ENCODE assay signal across 24 cellular contexts in genomic region chr3:72050048-72050632, GRCh38.
"Had no signal": no experiment of that assay in that cellular context is flagged by ENCODE, and none has a peak within 500 bp of the region (broad histone marks: within the 10 kb centered on the region; RNA-seq: fewer than 3 reads in every experiment).

No MANE protein-coding gene starts in this region.

- DNase-seq: activated B cell treated with CpG ODN at 0.5 μM for 24 hours; activated CD4-positive, alpha-beta T cell treated with anti-CD3 and anti-CD28 coated beads for 4 hours; activated CD4-positive, alpha-beta T cell treated with anti-CD3 and anti-CD28 coated beads, Interleukin-2, amount 50 U/mL, for 48 hours; activated CD8-positive, alpha-beta memory T cell treated with anti-CD3 and anti-CD28 coated beads, Interleukin-2, amount 50 U/mL, for 48 hours; activated naive CD4-positive, alpha-beta T cell treated with anti-CD3 and anti-CD28 coated beads for 36 hours; activated naive CD8-positive, alpha-beta T cell treated with anti-CD3 and anti-CD28 coated beads, Interleukin-2, amount 10 ng/mL, durations not matched to agents 7 days and 5 days; activated T-cell treated with anti-CD3 and anti-CD28 coated beads, Interleukin-2, amount 50 U/mL, for 48 hours; amniotic stem cell; effector memory CD4-positive, alpha-beta T cell; foreskin melanocyte; immature natural killer cell; kidney glomerular epithelial cell; left ventricle myocardium superior; ovary; right cardiac atrium; stimulated activated CD4-positive, alpha-beta T cell treated with anti-CD3 and anti-CD28 coated beads, Interleukin-1b, Interleukin-23, amount 100 ng/mL, for 48 hours; substantia nigra; T1000; tibial artery had no signal

- H3K27me3 ChIP-seq: breast epithelium, hepatocyte, neutrophil, ovary, tibial artery had no signal

- H3K4me3 ChIP-seq: breast epithelium, hepatocyte, ovary, prostate gland, tibial artery had no signal

- ATAC-seq: esophagus mucosa, left ventricle myocardium superior, right cardiac atrium had no signal

- H3K4me1 ChIP-seq: breast epithelium, prostate gland, tibial artery had no signal

- H3K36me3 ChIP-seq: breast epithelium, neutrophil, ovary, prostate gland, tibial artery had no signal

- H3K9me3 ChIP-seq: breast epithelium, neutrophil, ovary, prostate gland, tibial artery had no signal

- H3K27ac ChIP-seq: breast epithelium, hepatocyte, neutrophil, ovary, prostate gland, tibial artery had no signal
